Comparison of ENCODE assay signal across 29 cellular contexts in the genomic region with DNA sequence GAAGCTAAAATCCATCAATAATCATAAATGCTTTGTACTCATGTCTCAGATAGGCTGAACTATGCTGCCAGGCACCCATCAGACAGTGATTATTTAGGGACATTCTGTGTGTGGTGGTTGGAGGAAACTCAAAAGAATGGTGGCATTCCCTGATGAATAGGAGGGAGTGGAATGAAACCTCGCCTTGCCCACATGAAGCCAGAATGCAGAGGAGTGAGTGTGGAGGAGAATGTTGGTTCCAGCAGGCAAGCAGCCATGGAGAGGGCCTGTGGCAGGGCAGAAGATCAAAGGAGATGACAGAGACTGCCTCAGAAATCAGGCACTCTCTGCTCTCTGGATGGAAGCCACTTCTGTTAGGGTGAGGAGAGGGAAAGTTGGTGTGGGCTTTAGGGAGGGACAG. TPM values are rescaled to one million over a fixed set of nuclear protein-coding genes. Genes with fewer than 3 reads are reported as not detected.
A peak's percentile ranks its signal among the peaks of the same experiment; 100 is the strongest.
DNase-seq lines count a peak whose midpoint lies in the region; ATAC-seq and TF ChIP-seq lines count a peak whose summit lies in the region.
"Had no signal": no experiment of that assay in that cellular context is flagged by ENCODE, and none has a peak within 500 bp of the region (broad histone marks: within the 10 kb centered on the region; RNA-seq: fewer than 3 reads in every experiment).

No MANE protein-coding gene starts in this region.

- H3K27ac ChIP-seq in mammary epithelial cell (ENCODE audit: insufficient read depth, low read depth, low read length): no peak overlapping the region
- H3K27ac ChIP-seq: left lung, neural progenitor cell, right atrium auricular region, RWPE1, thoracic aorta, vagina had no signal

- POLR2A ChIA-PET in MCF 10A (lab: Yijun Ruan, JAX): no interaction called here

- BruUV-seq in mammary epithelial cell (replicated peaks; lab: Mats Ljungman, UMichigan): no TSS peak
- no TSS peak for BruUV-seq in MCF 10A (replicated peaks; lab: Mats Ljungman, UMichigan)

- intact Hi-C loops in mammary epithelial cell (cut with micrococcal nuclease): no loop called here
- intact Hi-C loops in MCF 10A (cut with micrococcal nuclease): no loop called here
- intact Hi-C loops in activated T-helper 1 cell treated with anti-CD3 and anti-CD28 coated beads, Interleukin-12 subunit alpha, Interleukin-12 subunit beta, Interleukin-2, Interleukin-4 antibody, amounts not matched to agents 30 ng/mL and 10 ng/mL and 1 ng/mL, durations not matched to agents 14 hours and 24 hours and 36 hours (cut with micrococcal nuclease): no loop called here

- TF ChIP-seq CTCF in mammary epithelial cell (conservative IDR thresholded peaks at IDR 0.05 in 1 of 2, IDR thresholded peaks at IDR 0.05 in 1 of 2; ENCODE audit: extremely low read depth in 1 of 2, insufficient read depth in 1 of 2, low read depth in 1 of 2, low read length in 2 of 2) (no peak), MCF 10A (IDR thresholded peaks at IDR 0.05; ENCODE audit: unreplicated experiment) (no peak), type B pancreatic cell (conservative IDR thresholded peaks at IDR 0.05) (no peak)

- no peaks in the 10 kb centered on the region for H3K4me1 Mint-ChIP-seq in MCF 10A (ENCODE audit: insufficient read depth, unreplicated experiment)
- H3K4me1 Mint-ChIP-seq in activated T-helper 1 cell treated with anti-CD3 and anti-CD28 coated beads, Interleukin-12 subunit alpha, Interleukin-12 subunit beta, Interleukin-2, Interleukin-4 antibody, amounts not matched to agents 30 ng/mL and 10 ng/mL and 1 ng/mL, durations not matched to agents 14 hours and 24 hours and 36 hours (ENCODE audit: low read depth): peaks cover 12% of the 10 kb centered on the region
- peaks cover 14% of the 10 kb centered on the region for H3K4me1 Mint-ChIP-seq in type B pancreatic cell (ENCODE audit: unreplicated experiment)
- H3K4me1 Mint-ChIP-seq: neural progenitor cell had no signal

- H3K9me3 ChIP-seq in mammary epithelial cell (replicated peaks; ENCODE audit: insufficient read depth, low read length): no peaks in the 10 kb centered on the region
- H3K9me3 ChIP-seq: BE2C, left lung, right atrium auricular region, thoracic aorta, vagina had no signal

- peaks cover 11% of the 10 kb centered on the region for H3K27me3 Mint-ChIP-seq in MCF 10A (ENCODE audit: insufficient read depth, unreplicated experiment)
- no peaks in the 10 kb centered on the region for H3K27me3 Mint-ChIP-seq in activated T-helper 1 cell treated with anti-CD3 and anti-CD28 coated beads, Interleukin-12 subunit alpha, Interleukin-12 subunit beta, Interleukin-2, Interleukin-4 antibody, amounts not matched to agents 30 ng/mL and 10 ng/mL and 1 ng/mL, durations not matched to agents 14 hours and 24 hours and 36 hours (ENCODE audit: insufficient read depth)
- H3K27me3 Mint-ChIP-seq in type B pancreatic cell: peaks cover 8% of the 10 kb centered on the region

- H3K4me1 ChIP-seq in mammary epithelial cell (ENCODE audit: insufficient read depth, low read length): no peaks in the 10 kb centered on the region
- H3K4me1 ChIP-seq: BE2C, left lung, neural progenitor cell had no signal

- no peaks in the 10 kb centered on the region for H4K20me1 ChIP-seq in mammary epithelial cell (ENCODE audit: insufficient read depth, low read length)

- H3K4me2 ChIP-seq in mammary epithelial cell (ENCODE audit: insufficient read depth, low read depth, low read length): no peak overlapping the region
- H3K4me2 ChIP-seq: neural progenitor cell had no signal

- no peak overlapping the region for H3K4me3 ChIP-seq in mammary epithelial cell (replicated peaks in 1 of 3; ENCODE audit: insufficient read depth in 1 of 3, low read depth in 2 of 3, low read length in 3 of 3)
- H3K4me3 ChIP-seq: left lung, neural progenitor cell, right atrium auricular region, thoracic aorta, vagina had no signal

- no peaks in the 10 kb centered on the region for H3K36me3 ChIP-seq in mammary epithelial cell (ENCODE audit: insufficient read depth, low read length)
- H3K36me3 ChIP-seq: BE2C, left lung, neural progenitor cell, right atrium auricular region, thoracic aorta, vagina had no signal

- no peaks in the 10 kb centered on the region for H3K27me3 ChIP-seq in mammary epithelial cell (ENCODE audit: insufficient read depth, low read length)
- H3K27me3 ChIP-seq: BE2C, left lung, right atrium auricular region, vagina had no signal

- H3K9me3 Mint-ChIP-seq in MCF 10A (ENCODE audit: unreplicated experiment) (no peaks in the 10 kb centered on the region), type B pancreatic cell (no peaks in the 10 kb centered on the region)
- no peaks in the 10 kb centered on the region for H3K9me3 Mint-ChIP-seq in activated T-helper 1 cell treated with anti-CD3 and anti-CD28 coated beads, Interleukin-12 subunit alpha, Interleukin-12 subunit beta, Interleukin-2, Interleukin-4 antibody, amounts not matched to agents 30 ng/mL and 10 ng/mL and 1 ng/mL, durations not matched to agents 14 hours and 24 hours and 36 hours
- H3K9me3 Mint-ChIP-seq: activated T-cell treated with anti-CD3 and anti-CD28 coated beads, Interleukin-2, amount 50 U/mL, for 72 hours; CD8-positive, alpha-beta T cell; neural progenitor cell; stimulated activated naive CD8-positive, alpha-beta T cell treated with anti-CD3 and anti-CD28 coated beads, Interleukin-15, amount 100 ng/mL, for 72 hours had no signal

- DNase-seq in mammary epithelial cell: peak; percentile 11
- no peak for DNase-seq in MCF 10A (ENCODE audit: unreplicated experiment)
- no peak for DNase-seq in activated T-helper 1 cell treated with anti-CD3 and anti-CD28 coated beads, Interleukin-12 subunit alpha, Interleukin-12 subunit beta, Interleukin-2, Interleukin-4 antibody, amounts not matched to agents 30 ng/mL and 10 ng/mL and 1 ng/mL, durations not matched to agents 14 hours and 24 hours and 36 hours (ENCODE audit: low spot score)
- DNase-seq in kidney glomerular epithelial cell (lab: John Stamatoyannopoulos, UW): peak; percentile 41
- DNase-seq in type B pancreatic cell (ENCODE audit: extremely low spot score, unreplicated experiment): no peak
- no peak for DNase-seq in NOMO-1 treated with dmso at 0.1 percent for 144 hours (lab: John Stamatoyannopoulos, UW; ENCODE audit: unreplicated experiment)
- DNase-seq in activated CD4-positive, CD25-positive, alpha-beta regulatory T cell treated with anti-CD3 and anti-CD28 coated beads, Interleukin-2, amount 50 U/mL, for 72 hours: no peak
- DNase-seq: activated CD4-positive, alpha-beta T cell treated with anti-CD3 and anti-CD28 coated beads, Interleukin-2, amount 50 U/mL, for 48 hours; activated CD4-positive, CD25-positive, alpha-beta regulatory T cell; activated naive CD4-positive, alpha-beta T cell treated with Interleukin-2 at 50 U/mL for 16 hours; activated T-cell treated with anti-CD3 and anti-CD28 coated beads, Interleukin-2, amount 50 U/mL, for 72 hours; BE2C; CD8-positive, alpha-beta T cell; glutamatergic neuron; left lung; mesenchymal stem cell; NCI-H1436 treated with DMSO at 0.1 percent for 48 hours; NCI-H2107; NCI-H446 treated with DMSO at 0.1 percent for 48 hours; stimulated activated CD4-positive, alpha-beta T cell treated with anti-CD3 and anti-CD28 coated beads, Interleukin-2, amount 100 ng/mL, for 24 hours; stimulated activated naive CD8-positive, alpha-beta T cell treated with anti-CD3 and anti-CD28 coated beads, Interleukin-15, amount 100 ng/mL, for 72 hours had no signal

- ATAC-seq in HG03159 (IDR thresholded peaks at IDR 0.05; ENCODE audit: unreplicated experiment): no peak
- ATAC-seq: activated T-cell treated with anti-CD3 and anti-CD28 coated beads, Interleukin-2, amount 50 U/mL, for 72 hours; CD8-positive, alpha-beta T cell; left lung; stimulated activated naive CD8-positive, alpha-beta T cell treated with anti-CD3 and anti-CD28 coated beads, Interleukin-15, amount 100 ng/mL, for 72 hours had no signal

- no peak overlapping the region for H3K4me3 Mint-ChIP-seq in MCF 10A (ENCODE audit: unreplicated experiment)
- no peak overlapping the region for H3K4me3 Mint-ChIP-seq in activated T-helper 1 cell treated with anti-CD3 and anti-CD28 coated beads, Interleukin-12 subunit alpha, Interleukin-12 subunit beta, Interleukin-2, Interleukin-4 antibody, amounts not matched to agents 30 ng/mL and 10 ng/mL and 1 ng/mL, durations not matched to agents 14 hours and 24 hours and 36 hours
- no peak overlapping the region for H3K4me3 Mint-ChIP-seq in type B pancreatic cell
- H3K4me3 Mint-ChIP-seq: activated T-cell treated with anti-CD3 and anti-CD28 coated beads, Interleukin-2, amount 50 U/mL, for 72 hours; CD8-positive, alpha-beta T cell; neural progenitor cell; stimulated activated naive CD8-positive, alpha-beta T cell treated with anti-CD3 and anti-CD28 coated beads, Interleukin-15, amount 100 ng/mL, for 72 hours had no signal

- H3K9ac ChIP-seq in mammary epithelial cell (ENCODE audit: insufficient read depth, low read length): no peak overlapping the region
- H3K9ac ChIP-seq: neural progenitor cell had no signal

- H3K27ac Mint-ChIP-seq in MCF 10A (ENCODE audit: low read depth, unreplicated experiment): no peak overlapping the region
- peak overlapping the region; percentile 31 for H3K27ac Mint-ChIP-seq in activated T-helper 1 cell treated with anti-CD3 and anti-CD28 coated beads, Interleukin-12 subunit alpha, Interleukin-12 subunit beta, Interleukin-2, Interleukin-4 antibody, amounts not matched to agents 30 ng/mL and 10 ng/mL and 1 ng/mL, durations not matched to agents 14 hours and 24 hours and 36 hours
- H3K27ac Mint-ChIP-seq in type B pancreatic cell: peak overlapping the region; percentile 26
- H3K27ac Mint-ChIP-seq: activated T-cell treated with anti-CD3 and anti-CD28 coated beads, Interleukin-2, amount 50 U/mL, for 72 hours; CD8-positive, alpha-beta T cell; neural progenitor cell had no signal

- in situ Hi-C loops in mammary epithelial cell (cut with MboI; ENCODE audit: low sequenced_read_pairs in 2 of 2): no loop called here

- CTCF ChIA-PET in mammary epithelial cell (lab: Charles Lee; ENCODE audit: low non-redundant PET) (no interaction called here), MCF 10A (lab: Yijun Ruan, JAX) (no interaction called here)

- H3K79me2 ChIP-seq in mammary epithelial cell (ENCODE audit: insufficient read depth, low read length): no peaks in the 10 kb centered on the region

- dilution Hi-C loops in mammary epithelial cell (cut with HindIII; ENCODE audit: low sequenced_read_pairs): no loop called here

- H2AFZ ChIP-seq in mammary epithelial cell (ENCODE audit: low read depth, low read length): no peak overlapping the region
- H2AFZ ChIP-seq: neural progenitor cell had no signal

- H3K36me3 Mint-ChIP-seq in MCF 10A (ENCODE audit: insufficient read depth, unreplicated experiment) (no peaks in the 10 kb centered on the region), type B pancreatic cell (no peaks in the 10 kb centered on the region)
- H3K36me3 Mint-ChIP-seq in activated T-helper 1 cell treated with anti-CD3 and anti-CD28 coated beads, Interleukin-12 subunit alpha, Interleukin-12 subunit beta, Interleukin-2, Interleukin-4 antibody, amounts not matched to agents 30 ng/mL and 10 ng/mL and 1 ng/mL, durations not matched to agents 14 hours and 24 hours and 36 hours (ENCODE audit: low read depth): no peaks in the 10 kb centered on the region
- H3K36me3 Mint-ChIP-seq: CD8-positive, alpha-beta T cell; neural progenitor cell had no signal

- WGBS in mammary epithelial cell (ENCODE audit: low coverage, missing lambda C conversion rate): 10% methylated on average over 1 of the region's 1 CpG

RNA-seq across cellular contexts. Expression of gene KCTD19, which starts 22.5 kb away (rescaled TPM):
- not detected for total RNA-seq in mammary epithelial cell
- polyA plus RNA-seq in mammary epithelial cell: not detected
- not detected for polyA minus RNA-seq in mammary epithelial cell
- total RNA-seq in MCF 10A (2022): not detected in 2 replicates
- 0.22 and 0.62 TPM in 2 replicates for total RNA-seq in activated T-helper 1 cell treated with anti-CD3 and anti-CD28 coated beads, Interleukin-12 subunit alpha, Interleukin-12 subunit beta, Interleukin-2, Interleukin-4 antibody, amounts not matched to agents 30 ng/mL and 10 ng/mL and 1 ng/mL, durations not matched to agents 14 hours and 24 hours and 36 hours
- total RNA-seq in type B pancreatic cell (ENCODE audit: low replicate concordance): 0.56 TPM in 1 of 2 replicates, not detected in the other
- total RNA-seq: A172; CD8-positive, alpha-beta T cell; thoracic aorta; vagina had no signal

RNA-seq across cellular contexts. Expression of gene LRRC36, which starts 22.6 kb away (rescaled TPM):
- not detected for total RNA-seq in mammary epithelial cell
- not detected for polyA plus RNA-seq in mammary epithelial cell
- polyA minus RNA-seq in mammary epithelial cell: not detected
- total RNA-seq in MCF 10A (2022): not detected in 2 replicates
- total RNA-seq in activated T-helper 1 cell treated with anti-CD3 and anti-CD28 coated beads, Interleukin-12 subunit alpha, Interleukin-12 subunit beta, Interleukin-2, Interleukin-4 antibody, amounts not matched to agents 30 ng/mL and 10 ng/mL and 1 ng/mL, durations not matched to agents 14 hours and 24 hours and 36 hours: 0.22 and 0.23 TPM in 2 replicates
- 0.38 and 1.1 TPM in 2 replicates for total RNA-seq in type B pancreatic cell (ENCODE audit: low replicate concordance)
- total RNA-seq: A172; CD8-positive, alpha-beta T cell; T-helper 1 cell treated with Interleukin-12 subunit alpha and Interleukin-12 subunit beta and Interleukin-4 antibody, amounts not matched to agents 30 ng/mL and 1 ng/mL, for 36 hours; thoracic aorta; vagina had no signal

RNA-seq across cellular contexts. Expression of gene PLEKHG4, which starts 24.7 kb away (rescaled TPM):
- total RNA-seq in mammary epithelial cell (1 to 10 TPM; 1.2 to 1.7 TPM), MCF 10A (2022) (30.4 and 32.7 TPM in 2 replicates), type B pancreatic cell (ENCODE audit: low replicate concordance) (2.9 and 3.8 TPM in 2 replicates)
- polyA plus RNA-seq in mammary epithelial cell: 0.83 TPM
- polyA minus RNA-seq in mammary epithelial cell: not detected
- 39.6 and 42.3 TPM in 2 replicates for total RNA-seq in activated T-helper 1 cell treated with anti-CD3 and anti-CD28 coated beads, Interleukin-12 subunit alpha, Interleukin-12 subunit beta, Interleukin-2, Interleukin-4 antibody, amounts not matched to agents 30 ng/mL and 10 ng/mL and 1 ng/mL, durations not matched to agents 14 hours and 24 hours and 36 hours
- total RNA-seq: A172 had no signal

RNA-seq across cellular contexts. Expression of gene SLC9A5, which starts 55.2 kb away (rescaled TPM):
- total RNA-seq in mammary epithelial cell: 1 to 10 TPM in 1 of 2 donors, under 1 TPM in 1; 0.67 to 1.7 TPM
- 0.37 TPM for polyA plus RNA-seq in mammary epithelial cell
- polyA minus RNA-seq in mammary epithelial cell: not detected
- total RNA-seq in MCF 10A (2022): 0.40 and 1.4 TPM in 2 replicates
- total RNA-seq in activated T-helper 1 cell treated with anti-CD3 and anti-CD28 coated beads, Interleukin-12 subunit alpha, Interleukin-12 subunit beta, Interleukin-2, Interleukin-4 antibody, amounts not matched to agents 30 ng/mL and 10 ng/mL and 1 ng/mL, durations not matched to agents 14 hours and 24 hours and 36 hours: 5.1 TPM in 2 replicates
- total RNA-seq in type B pancreatic cell (ENCODE audit: low replicate concordance): 1.0 and 4.4 TPM in 2 replicates

RNA-seq across cellular contexts. Expression of gene FHOD1, which starts 56.7 kb away (rescaled TPM):
- total RNA-seq in mammary epithelial cell: 10 to 100 TPM in 1 of 2 donors, 1 to 10 TPM in 1; 6.7 to 38.7 TPM
- polyA plus RNA-seq in mammary epithelial cell: 31.6 TPM
- 25.9 TPM for polyA minus RNA-seq in mammary epithelial cell
- total RNA-seq in MCF 10A (2022): 12.1 and 14.7 TPM in 2 replicates
- 116 and 119 TPM in 2 replicates for total RNA-seq in activated T-helper 1 cell treated with anti-CD3 and anti-CD28 coated beads, Interleukin-12 subunit alpha, Interleukin-12 subunit beta, Interleukin-2, Interleukin-4 antibody, amounts not matched to agents 30 ng/mL and 10 ng/mL and 1 ng/mL, durations not matched to agents 14 hours and 24 hours and 36 hours
- total RNA-seq in type B pancreatic cell (ENCODE audit: low replicate concordance): 15.2 and 34.7 TPM in 2 replicates

Comparison
In these comparisons a context has a peak if more than half of its experiments do, and no peak if none do; other contexts are left out.
1. DNase-seq: peak in mammary epithelial cell (single experiment) and kidney glomerular epithelial cell (single experiment); none in MCF 10A (single experiment), activated T-helper 1 cell treated with anti-CD3 and anti-CD28 coated beads, Interleukin-12 subunit alpha, Interleukin-12 subunit beta, Interleukin-2, Interleukin-4 antibody, amounts not matched to agents 30 ng/mL and 10 ng/mL and 1 ng/mL, durations not matched to agents 14 hours and 24 hours and 36 hours (single experiment), type B pancreatic cell (single experiment), NOMO-1 treated with dmso at 0.1 percent for 144 hours (single experiment) and activated CD4-positive, CD25-positive, alpha-beta regulatory T cell treated with anti-CD3 and anti-CD28 coated beads, Interleukin-2, amount 50 U/mL, for 72 hours (single experiment).